In the genomic region with DNA sequence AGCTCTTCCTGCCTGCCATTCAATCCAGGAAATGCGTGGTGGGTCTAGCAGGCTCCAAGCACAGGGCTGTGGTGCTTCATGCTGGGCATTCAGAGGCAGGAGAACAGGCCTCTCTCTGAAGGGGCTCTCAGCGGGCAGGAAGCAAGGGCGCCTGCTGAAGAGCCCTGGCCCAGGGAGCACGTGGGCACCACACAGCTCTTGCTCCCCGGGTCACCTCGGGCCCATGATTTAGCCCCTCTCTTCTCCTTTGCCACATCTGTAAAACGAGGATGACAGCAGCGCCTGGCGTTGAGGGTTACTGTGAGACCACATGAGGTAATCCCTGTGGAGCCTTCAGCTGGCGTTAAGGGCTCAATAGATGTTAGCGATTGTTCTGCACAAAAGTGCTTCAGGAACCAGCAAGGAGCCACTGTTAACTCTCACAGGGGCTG, we compare ENCODE assay signal across 2 cellular contexts.
TF ChIP-seq lines count a peak whose summit lies in the region.

No MANE protein-coding gene starts in this region.

TF ChIP-seq in HEK293, 187 proteins besides CTCF, POLR2A, EP300 and RAD21:
- no peak for TF ChIP-seq ZNF146 (tag by site-specific recombination; IDR thresholded peaks at IDR 0.05)
- TF ChIP-seq, protein P1, sequence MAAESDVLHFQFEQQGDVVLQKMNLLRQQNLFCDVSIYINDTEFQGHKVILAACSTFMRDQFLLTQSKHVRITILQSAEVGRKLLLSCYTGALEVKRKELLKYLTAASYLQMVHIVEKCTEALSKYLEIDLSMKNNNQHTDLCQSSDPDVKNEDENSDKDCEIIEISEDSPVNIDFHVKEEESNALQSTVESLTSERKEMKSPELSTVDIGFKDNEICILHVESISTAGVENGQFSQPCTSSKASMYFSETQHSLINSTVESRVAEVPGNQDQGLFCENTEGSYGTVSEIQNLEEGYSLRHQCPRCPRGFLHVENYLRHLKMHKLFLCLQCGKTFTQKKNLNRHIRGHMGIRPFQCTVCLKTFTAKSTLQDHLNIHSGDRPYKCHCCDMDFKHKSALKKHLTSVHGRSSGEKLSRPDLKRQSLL (tag by site-specific recombination; IDR thresholded peaks at IDR 0.05), result no peak
- TF ChIP-seq, protein P2, sequence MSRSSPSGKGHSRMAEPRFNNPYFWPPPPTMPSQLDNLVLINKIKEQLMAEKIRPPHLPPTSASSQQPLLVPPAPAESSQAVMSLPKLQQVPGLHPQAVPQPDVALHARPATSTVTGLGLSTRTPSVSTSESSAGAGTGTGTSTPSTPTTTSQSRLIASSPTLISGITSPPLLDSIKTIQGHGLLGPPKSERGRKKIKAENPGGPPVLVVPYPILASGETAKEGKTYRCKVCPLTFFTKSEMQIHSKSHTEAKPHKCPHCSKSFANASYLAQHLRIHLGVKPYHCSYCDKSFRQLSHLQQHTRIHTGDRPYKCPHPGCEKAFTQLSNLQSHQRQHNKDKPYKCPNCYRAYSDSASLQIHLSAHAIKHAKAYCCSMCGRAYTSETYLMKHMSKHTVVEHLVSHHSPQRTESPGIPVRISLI (tag by site-specific recombination; IDR thresholded peaks at IDR 0.05), result no peak
- peak; percentile 96 for TF ChIP-seq ZIC2 (tag by site-specific recombination; IDR thresholded peaks at IDR 0.05)

TF ChIP-seq in endothelial cell of umbilical vein, 7 proteins besides CTCF, POLR2A, EP300 and RAD21:
- no peak for TF ChIP-seq EZH2 (IDR thresholded peaks at IDR 0.05; ENCODE audit: borderline replicate concordance, low read depth, low read length, severe bottlenecking)
- TF ChIP-seq GATA2 (IDR thresholded peaks at IDR 0.05; ENCODE audit: insufficient read depth, insufficient read length, low read depth, low read length), result no peak
- no peak for TF ChIP-seq POLR2AphosphoS5 (IDR thresholded peaks at IDR 0.05; ENCODE audit: insufficient read depth, low read depth, low read length)
- no peak for TF ChIP-seq JUN (IDR thresholded peaks at IDR 0.05; ENCODE audit: borderline replicate concordance, insufficient read depth, insufficient read length, low read depth)
- no peak for TF ChIP-seq FOS (IDR thresholded peaks at IDR 0.05; ENCODE audit: borderline replicate concordance, insufficient read depth, low read length)
- TF ChIP-seq MYC (IDR thresholded peaks at IDR 0.05; ENCODE audit: low read depth, low read length), result no peak
- TF ChIP-seq MAX (IDR thresholded peaks at IDR 0.05; ENCODE audit: insufficient read depth, insufficient read length), result no peak
